8 cellular contexts compared by ENCODE assay signal in genomic region chr19:2237051-2237868, GRCh38. TPM values are rescaled to one million over a fixed set of nuclear protein-coding genes. Genes with fewer than 3 reads are reported as not detected.
DNase-seq lines count a peak whose midpoint lies in the region; FAIRE-seq and TF ChIP-seq lines count a peak whose summit lies in the region.

No MANE protein-coding gene starts in this region.

- peak overlapping the region; percentile 72 for H2AFZ ChIP-seq in astrocyte (ENCODE audit: low read depth, low read length)

- H3K9me3 ChIP-seq in astrocyte (ENCODE audit: insufficient read depth, low read depth, low read length) (no peaks in the 10 kb centered on the region), liver (ENCODE audit: control insufficient read depth in 4 of 4, low read length in 3 of 4) (no peaks in the 10 kb centered on the region), transverse colon (no peaks in the 10 kb centered on the region)

- TF ChIP-seq RAD21 in liver (IDR thresholded peaks at IDR 0.05) = no peak

- WGBS in liver = 44% methylated on average over 43 of the region's 43 CpGs
- WGBS in transverse colon (ENCODE audit: low coverage in 1 of 2), 2 donors = 40 to 52% methylated on average over 13 to 41 of the region's 43 CpGs

- H3K27ac Mint-ChIP-seq in activated T-cell treated with anti-CD3 and anti-CD28 coated beads, Interleukin-2, amount 50 U/mL, for 24 hours = peak overlapping the region; percentile 96
- peak overlapping the region; percentile 86 for H3K27ac Mint-ChIP-seq in astrocyte (ENCODE audit: unreplicated experiment)

- H3K4me1 ChIP-seq in astrocyte (ENCODE audit: insufficient read depth, low read length) = peaks cover 66% of the 10 kb centered on the region
- peaks cover 24 to 61% (median 52%) of the 10 kb centered on the region in 4 donors for H3K4me1 ChIP-seq in liver (ENCODE audit: control insufficient read depth in 4 of 4, insufficient read depth in 4 of 4, low read length in 3 of 4)
- H3K4me1 ChIP-seq in transverse colon = peaks cover 52 to 75% (median 72%) of the 10 kb centered on the region in 4 donors

- H3K36me3 Mint-ChIP-seq in activated T-cell treated with anti-CD3 and anti-CD28 coated beads, Interleukin-2, amount 50 U/mL, for 24 hours (ENCODE audit: low read depth) = peaks cover 88% of the 10 kb centered on the region
- peaks cover 5% of the 10 kb centered on the region for H3K36me3 Mint-ChIP-seq in astrocyte (ENCODE audit: low read depth, unreplicated experiment)

- no peak for FAIRE-seq in astrocyte (lab: Jason Lieb, UNC)

- no peak for TF ChIP-seq CTCF in astrocyte (IDR thresholded peaks at IDR 0.05; ENCODE audit: insufficient read depth, low read depth, low read length)
- TF ChIP-seq CTCF in liver (IDR thresholded peaks at IDR 0.05; ENCODE audit: low read depth, low read length, missing input control) = no peak
- no peak for TF ChIP-seq CTCF in transverse colon (IDR thresholded peaks at IDR 0.05)

- TF ChIP-seq POLR2A in transverse colon (IDR thresholded peaks at IDR 0.05) = no peak

- peaks cover 75% of the 10 kb centered on the region for H3K4me1 Mint-ChIP-seq in activated T-cell treated with anti-CD3 and anti-CD28 coated beads, Interleukin-2, amount 50 U/mL, for 24 hours (ENCODE audit: low read depth)
- H3K4me1 Mint-ChIP-seq in astrocyte (ENCODE audit: low read depth, unreplicated experiment) = peaks cover 41% of the 10 kb centered on the region

- H3K4me3 ChIP-seq in astrocyte (ENCODE audit: insufficient read depth, low read depth, low read length) = peak overlapping the region; percentile 81
- peak overlapping the region; percentile 83 to 98 (median 89) for H3K4me3 ChIP-seq in liver (ENCODE audit: low read depth in 1 of 3, low read length in 3 of 3)
- peak overlapping the region; percentile 51 to 98 (median 90) for H3K4me3 ChIP-seq in transverse colon

- intact Hi-C loops in transverse colon (cut with DNase I; ENCODE audit: low total_unique reads) = loop anchor here (2.0 kb wide), 1 partner anchor 36 kb away; no protein-coding TSS in a partner anchor

- H3K79me2 ChIP-seq in astrocyte (ENCODE audit: insufficient read depth, low read length) = peaks cover 96% of the 10 kb centered on the region

- peak overlapping the region; percentile 94 for H3K4me3 Mint-ChIP-seq in activated T-cell treated with anti-CD3 and anti-CD28 coated beads, Interleukin-2, amount 50 U/mL, for 24 hours
- H3K4me3 Mint-ChIP-seq in astrocyte (ENCODE audit: unreplicated experiment) = peak overlapping the region; percentile 95

- no peak for TF ChIP-seq EP300 in transverse colon (IDR thresholded peaks at IDR 0.05; ENCODE audit: low read depth)

- H3K27me3 Mint-ChIP-seq in activated T-cell treated with anti-CD3 and anti-CD28 coated beads, Interleukin-2, amount 50 U/mL, for 24 hours = no peaks in the 10 kb centered on the region
- H3K27me3 Mint-ChIP-seq in astrocyte (ENCODE audit: low read depth, unreplicated experiment) = no peaks in the 10 kb centered on the region

- H4K20me1 ChIP-seq in astrocyte (ENCODE audit: insufficient read depth, low read length) = peaks cover 81% of the 10 kb centered on the region

- peaks cover 9% of the 10 kb centered on the region for H3K36me3 ChIP-seq in astrocyte (ENCODE audit: insufficient read depth, low read length)
- H3K36me3 ChIP-seq in liver (ENCODE audit: control insufficient read depth in 4 of 4, insufficient read depth in 3 of 4, low read depth in 1 of 4, low read length in 3 of 4) = peaks cover 0 to 4% (median 0%) of the 10 kb centered on the region in 4 donors
- H3K36me3 ChIP-seq in transverse colon = peaks cover 0 to 5% (median 0%) of the 10 kb centered on the region in 4 donors

- no peaks in the 10 kb centered on the region for H3K9me3 Mint-ChIP-seq in activated T-cell treated with anti-CD3 and anti-CD28 coated beads, Interleukin-2, amount 50 U/mL, for 24 hours
- no peaks in the 10 kb centered on the region for H3K9me3 Mint-ChIP-seq in astrocyte (ENCODE audit: unreplicated experiment)

- H3K9ac ChIP-seq in astrocyte (ENCODE audit: low read length) (peak overlapping the region; percentile 93), liver (ENCODE audit: low read depth in 1 of 2, low read length in 2 of 2) (peak overlapping the region; percentile 78 to 86)

- in situ Hi-C loops in transverse colon (cut with MboI; ENCODE audit: low pct_ligation_motif_present in 1 of 4, low pct_unique_long_range_greater_than_20kb in 1 of 4, low sequenced_read_pairs in 3 of 4) = no loop called here

- peak overlapping the region; percentile 89 for H3K27ac ChIP-seq in astrocyte (ENCODE audit: low read depth, low read length)
- H3K27ac ChIP-seq in liver (ENCODE audit: low read depth in 1 of 2, low read length in 2 of 2) = peak overlapping the region; percentile 97 to 100
- H3K27ac ChIP-seq in transverse colon = peak overlapping the region; percentile 96 to 99 (median 98)

- no peak for DNase-seq in activated T-cell treated with anti-CD3 and anti-CD28 coated beads, Interleukin-2, amount 50 U/mL, for 24 hours
- no peak for DNase-seq in activated T-cell treated with anti-CD3 and anti-CD28 coated beads, Interleukin-2, amount 50 U/mL, for 48 hours
- DNase-seq in astrocyte (ENCODE audit: low read depth) = no peak
- DNase-seq in transverse colon = no peak
- no peak for DNase-seq in DMS 273 treated with DMSO at 0.1 percent for 48 hours (lab: John Stamatoyannopoulos, UW)
- DNase-seq in NCI-H345 (lab: John Stamatoyannopoulos, UW) = no peak
- no peak for DNase-seq in stimulated activated CD4-positive, alpha-beta T cell treated with anti-CD3 and anti-CD28 coated beads, Interleukin-4, amount 100 ng/mL, for 4 hours

- peak overlapping the region; percentile 93 for H3K4me2 ChIP-seq in astrocyte (ENCODE audit: low read length)

- H3K27me3 ChIP-seq in astrocyte (ENCODE audit: insufficient read depth, low read length) = no peaks in the 10 kb centered on the region
- no peaks in the 10 kb centered on the region for H3K27me3 ChIP-seq in liver (ENCODE audit: control insufficient read depth in 4 of 4, insufficient read depth in 4 of 4, low read length in 3 of 4)
- no peaks in the 10 kb centered on the region for H3K27me3 ChIP-seq in transverse colon

TF ChIP-seq in liver, 16 proteins besides CTCF, POLR2A, EP300 and RAD21:
- no peak for TF ChIP-seq FOXA2 (IDR thresholded peaks at IDR 0.05)
- no peak for TF ChIP-seq SP1 (IDR thresholded peaks at IDR 0.05)
- TF ChIP-seq JUND (IDR thresholded peaks at IDR 0.05) = no peak
- TF ChIP-seq ZBTB33 (IDR thresholded peaks at IDR 0.05) = no peak
- TF ChIP-seq TAF1 (conservative IDR thresholded peaks at IDR 0.05) = no peak
- no peak for TF ChIP-seq HNF4A (conservative IDR thresholded peaks at IDR 0.05)
- TF ChIP-seq, protein P1, sequence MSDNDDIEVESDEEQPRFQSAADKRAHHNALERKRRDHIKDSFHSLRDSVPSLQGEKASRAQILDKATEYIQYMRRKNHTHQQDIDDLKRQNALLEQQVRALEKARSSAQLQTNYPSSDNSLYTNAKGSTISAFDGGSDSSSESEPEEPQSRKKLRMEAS (IDR thresholded peaks at IDR 0.05) = no peak

RNA-seq across cellular contexts. Expression of gene SF3A2, which starts 0.6 kb away (rescaled TPM):
- total RNA-seq in astrocyte = 76.6 and 83.2 TPM in 2 replicates
- total RNA-seq in liver = 10 to 100 TPM; 12.9 to 32.0 TPM
- 10 to 100 TPM in 1 of 2 donors, 1 to 10 TPM in 1; 2.2 to 13.5 TPM for polyA plus RNA-seq in liver
- total RNA-seq in transverse colon = 10 to 100 TPM; 35.8 to 54.6 (median 41.6) TPM

RNA-seq across cellular contexts. Expression of gene PLEKHJ1, which starts 1.1 kb away (rescaled TPM):
- 69.9 and 78.3 TPM in 2 replicates for total RNA-seq in astrocyte
- total RNA-seq in liver = 10 to 100 TPM; 22.2 to 44.5 TPM
- 10 to 100 TPM; 36.5 to 37.4 TPM for polyA plus RNA-seq in liver
- 100 to 1,000 TPM; 184 to 332 (median 254) TPM for total RNA-seq in transverse colon

RNA-seq across cellular contexts. Expression of gene AMH, which starts 11.9 kb away (rescaled TPM):
- total RNA-seq in astrocyte (3.5 and 4.6 TPM in 2 replicates), liver (under 1 TPM; 0.47 to 0.59 TPM), transverse colon (1 to 10 TPM in 2 of 4 donors, not detected in 2; 1.1 to 3.5 TPM)
- under 1 TPM in 1 of 2 donors, not detected in 1; 0.08 TPM for polyA plus RNA-seq in liver

RNA-seq across cellular contexts. Expression of gene JSRP1, which starts 19.0 kb away (rescaled TPM):
- total RNA-seq in astrocyte (0.36 and 1.3 TPM in 2 replicates), liver (under 1 TPM in 1 of 2 donors, not detected in 1; 0.25 TPM), transverse colon (1 to 10 TPM in 1 of 4 donors, not detected in 3; 5.6 TPM)
- polyA plus RNA-seq in liver = under 1 TPM; 0.39 to 0.45 TPM

RNA-seq across cellular contexts. Expression of gene PEAK3, which starts 44.7 kb away (rescaled TPM):
- total RNA-seq in astrocyte (0.18 TPM in 1 of 2 replicates, not detected in the other), liver (under 1 TPM; 0.09 to 0.67 TPM), transverse colon (1 to 10 TPM in 2 of 4 donors, under 1 TPM in 1, not detected in 1; 0.27 to 1.1 (median 1.1) TPM)
- polyA plus RNA-seq in liver = under 1 TPM; 0.21 to 0.42 TPM
